8 cellular contexts compared by ENCODE assay signal in the genomic region with DNA sequence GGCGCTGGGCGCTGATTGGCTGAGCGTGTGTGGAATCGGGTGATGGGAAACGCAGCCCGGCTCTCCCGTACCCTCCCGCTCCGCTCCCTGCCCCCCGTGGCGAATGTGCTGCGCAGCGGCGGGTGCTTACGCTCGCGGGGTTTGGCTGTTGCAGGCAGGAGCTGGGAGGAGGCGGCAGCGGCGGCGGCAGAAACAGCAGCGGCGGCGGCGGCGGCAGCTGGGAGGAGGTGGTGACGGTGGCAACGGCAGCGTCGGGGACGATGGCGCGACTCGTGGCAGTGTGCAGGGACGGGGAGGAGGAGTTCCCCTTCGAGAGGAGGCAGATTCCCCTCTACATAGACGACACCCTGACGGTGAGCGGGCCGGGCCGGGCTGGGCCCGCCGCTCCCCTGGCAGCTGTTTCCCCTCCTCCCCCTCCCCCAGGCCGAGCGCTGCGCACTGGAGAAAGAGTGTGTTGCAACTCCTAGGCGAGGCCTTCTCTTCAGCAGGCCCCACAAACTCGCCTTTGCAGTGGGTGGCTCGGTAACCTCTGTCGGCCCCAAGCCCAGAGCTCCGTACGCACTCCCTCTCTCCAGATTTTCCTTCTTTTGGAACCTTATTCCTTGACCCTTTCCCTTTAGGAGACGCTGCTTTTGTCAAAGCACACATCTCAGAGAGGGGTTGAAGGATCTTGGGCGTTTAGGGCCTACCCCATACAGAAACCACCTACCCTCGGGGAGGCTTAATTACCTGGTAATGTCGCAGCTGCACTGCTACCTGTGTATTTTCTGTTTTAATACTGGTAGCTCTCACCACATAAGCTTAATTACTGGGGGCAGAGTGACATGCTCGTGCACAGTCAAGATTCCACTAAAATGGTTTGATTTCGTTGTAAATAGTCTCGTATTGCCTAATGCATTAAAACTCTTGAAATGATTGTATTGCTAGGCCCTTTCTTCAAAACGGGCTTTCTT. TPM values are rescaled to one million over a fixed set of nuclear protein-coding genes. Genes with fewer than 3 reads are reported as not detected.
DNase-seq lines count a peak whose midpoint lies in the region; ATAC-seq and TF ChIP-seq lines count a peak whose summit lies in the region.

No MANE protein-coding gene starts in this region.

- peak; percentile 95 for DNase-seq in A172 (ENCODE audit: low spot score)
- DNase-seq in NCI-H2107 treated with DMSO at 0.1 percent for 48 hours (lab: John Stamatoyannopoulos, UW; ENCODE audit: unreplicated experiment) = peak; percentile 89
- peak; percentile 97 for DNase-seq in UCSD-AML1 (lab: John Stamatoyannopoulos, UW; ENCODE audit: unreplicated experiment)
- peak; percentile 94 for DNase-seq in brain pericyte (ENCODE audit: low read depth, low spot score)

- H3K9me3 ChIP-seq in iPS-18c (ENCODE audit: control insufficient read depth, insufficient read depth, low read length) = no peaks in the 10 kb centered on the region
- H3K9me3 ChIP-seq in skeletal muscle satellite cell (replicated peaks; ENCODE audit: low read length) = no peaks in the 10 kb centered on the region

- ATAC-seq in HG03064 (IDR thresholded peaks at IDR 0.05; ENCODE audit: low read depth, unreplicated experiment) = peak; percentile 61

- H3K9ac ChIP-seq in skeletal muscle satellite cell (ENCODE audit: low read depth, low read length) = peak overlapping the region; percentile 98

- peak; percentile 29 for TF ChIP-seq POLR2A in GM18526 (IDR thresholded peaks at IDR 0.05; ENCODE audit: extremely low read depth, insufficient read length)

- H3K4me2 ChIP-seq in skeletal muscle satellite cell (ENCODE audit: low read length) = peak overlapping the region; percentile 84

- peak overlapping the region; percentile 68 for H3K4me3 ChIP-seq in iPS-18c (ENCODE audit: insufficient read depth, low read depth, low read length)
- peak overlapping the region; percentile 95 for H3K4me3 ChIP-seq in skeletal muscle satellite cell (ENCODE audit: low read length)

- peaks cover 17% of the 10 kb centered on the region for H3K4me1 ChIP-seq in skeletal muscle satellite cell (ENCODE audit: control insufficient read depth, insufficient read depth, low read length)

- no peaks in the 10 kb centered on the region for H3K27me3 ChIP-seq in skeletal muscle satellite cell (ENCODE audit: control insufficient read depth, insufficient read depth, low read length)

- peaks cover 14% of the 10 kb centered on the region for H3K36me3 ChIP-seq in skeletal muscle satellite cell (ENCODE audit: insufficient read depth, low read length)

RNA-seq across cellular contexts. Expression of gene GGNBP2, which starts 1.0 kb away (rescaled TPM):
- 56.4 and 83.3 TPM in 2 replicates for total RNA-seq in A172 (2014; rRNA removed; shearing (Covaris generic))
- 31.7 and 43.3 TPM in 2 replicates for total RNA-seq in skeletal muscle satellite cell (2012; rRNA removed)

RNA-seq across cellular contexts. Expression of gene PIGW, which starts 11.0 kb away (rescaled TPM):
- total RNA-seq in A172 (2014; rRNA removed; shearing (Covaris generic)) = 11.3 and 14.6 TPM in 2 replicates
- total RNA-seq in skeletal muscle satellite cell (2012; rRNA removed) = 9.1 and 9.4 TPM in 2 replicates

RNA-seq across cellular contexts. Expression of gene MYO19, which starts 11.1 kb away (rescaled TPM):
- total RNA-seq in A172 (2014; rRNA removed; shearing (Covaris generic)) = 64.8 and 67.8 TPM in 2 replicates
- total RNA-seq in skeletal muscle satellite cell (2012; rRNA removed) = 43.9 and 51.5 TPM in 2 replicates

RNA-seq across cellular contexts. Expression of gene DHRS11, which starts 45.9 kb away (rescaled TPM):
- total RNA-seq in A172 (2014; rRNA removed; shearing (Covaris generic)) = 15.4 and 22.7 TPM in 2 replicates
- total RNA-seq in skeletal muscle satellite cell (2012; rRNA removed) = 7.6 and 9.4 TPM in 2 replicates

RNA-seq across cellular contexts. Expression of gene MRM1, which starts 55.6 kb away (rescaled TPM):
- total RNA-seq in A172 (2014; rRNA removed; shearing (Covaris generic)) = 12.2 and 17.2 TPM in 2 replicates
- 6.6 and 7.4 TPM in 2 replicates for total RNA-seq in skeletal muscle satellite cell (2012; rRNA removed)

Comparison
In these comparisons a context has a peak if more than half of its experiments do, and no peak if none do; other contexts are left out.
1. Peak in every context shown above with its lines: DNase-seq, ATAC-seq and H3K4me3 ChIP-seq.